In genomic region chr17:28225872-28226271, GRCh38 we compare ENCODE assay signal across 16 cellular contexts.
"Had no signal": no experiment of that assay in that cellular context is flagged by ENCODE, and none has a peak within 500 bp of the region (broad histone marks: within the 10 kb centered on the region; RNA-seq: fewer than 3 reads in every experiment).

No MANE protein-coding gene starts in this region.

- H3K36me3 Mint-ChIP-seq: memory B cell; naive thymus-derived CD4-positive, alpha-beta T cell; T-cell had no signal

- H3K27ac Mint-ChIP-seq: activated CD4-positive, alpha-beta T cell treated with anti-CD3 and anti-CD28 coated beads, Interleukin-2, amount 10 ng/mL, durations not matched to agents 7 days and 5 days; activated CD8-positive, alpha-beta T cell treated with anti-CD3 and anti-CD28 coated beads, Interleukin-2, amount 10 ng/mL, durations not matched to agents 7 days and 5 days; activated naive CD4-positive, alpha-beta T cell treated with anti-CD3 and anti-CD28 coated beads for 36 hours; activated T-cell treated with anti-CD3 and anti-CD28 coated beads, Interleukin-2, amount 50 U/mL, for 24 hours; memory B cell; naive thymus-derived CD4-positive, alpha-beta T cell; T-cell had no signal

- H3K36me3 ChIP-seq: esophagus squamous epithelium, right atrium auricular region, tibial nerve had no signal

- DNase-seq: activated CD4-positive, alpha-beta T cell treated with anti-CD3 and anti-CD28 coated beads, Interleukin-2, amount 10 ng/mL, durations not matched to agents 7 days and 5 days; activated CD4-positive, CD25-positive, alpha-beta regulatory T cell; activated CD8-positive, alpha-beta T cell treated with anti-CD3 and anti-CD28 coated beads, Interleukin-2, amount 10 ng/mL, durations not matched to agents 7 days and 5 days; activated naive CD4-positive, alpha-beta T cell treated with anti-CD3 and anti-CD28 coated beads for 36 hours; activated T-cell treated with anti-CD3 and anti-CD28 coated beads, Interleukin-2, amount 50 U/mL, for 24 hours; cortex of kidney; esophagus squamous epithelium; naive thymus-derived CD4-positive, alpha-beta T cell; nucleus accumbens; stimulated activated naive CD8-positive, alpha-beta T cell treated with anti-CD3 and anti-CD28 coated beads, Interleukin-15, Interleukin-2, amounts not matched to agents 100 U/mL and 50 U/mL, for 24 hours; substantia nigra; T-cell; T-helper 9 cell had no signal

- H3K4me3 Mint-ChIP-seq: activated CD4-positive, alpha-beta T cell treated with anti-CD3 and anti-CD28 coated beads, Interleukin-2, amount 10 ng/mL, durations not matched to agents 7 days and 5 days; activated CD8-positive, alpha-beta T cell treated with anti-CD3 and anti-CD28 coated beads, Interleukin-2, amount 10 ng/mL, durations not matched to agents 7 days and 5 days; activated naive CD4-positive, alpha-beta T cell treated with anti-CD3 and anti-CD28 coated beads for 36 hours; activated T-cell treated with anti-CD3 and anti-CD28 coated beads, Interleukin-2, amount 50 U/mL, for 24 hours; memory B cell had no signal

- H3K4me3 ChIP-seq: esophagus squamous epithelium, right atrium auricular region, tibial nerve had no signal

- ATAC-seq: activated CD8-positive, alpha-beta T cell treated with anti-CD3 and anti-CD28 coated beads, Interleukin-2, amount 10 ng/mL, durations not matched to agents 7 days and 5 days; naive thymus-derived CD4-positive, alpha-beta T cell; stimulated activated naive CD8-positive, alpha-beta T cell treated with anti-CD3 and anti-CD28 coated beads, Interleukin-15, Interleukin-2, amounts not matched to agents 100 U/mL and 50 U/mL, for 24 hours; T-cell had no signal

- H3K9me3 ChIP-seq: esophagus squamous epithelium, right atrium auricular region, tibial nerve had no signal

- H3K27ac ChIP-seq: esophagus squamous epithelium, right atrium auricular region, tibial nerve had no signal

- H3K9me3 Mint-ChIP-seq: activated CD4-positive, alpha-beta T cell treated with anti-CD3 and anti-CD28 coated beads, Interleukin-2, amount 10 ng/mL, durations not matched to agents 7 days and 5 days; activated naive CD4-positive, alpha-beta T cell treated with anti-CD3 and anti-CD28 coated beads for 36 hours; activated T-cell treated with anti-CD3 and anti-CD28 coated beads, Interleukin-2, amount 50 U/mL, for 24 hours; memory B cell; T-cell had no signal
